Comparison of ENCODE assay signal across 28 cellular contexts in genomic region chr7:6495597-6496262, GRCh38. TPM values are rescaled to one million over a fixed set of nuclear protein-coding genes. Genes with fewer than 3 reads are reported as not detected.
DNase-seq lines count a peak whose midpoint lies in the region; ATAC-seq, FAIRE-seq and TF ChIP-seq lines count a peak whose summit lies in the region.
"Had no signal": no experiment of that assay in that cellular context is flagged by ENCODE, and none has a peak within 500 bp of the region (broad histone marks: within the 10 kb centered on the region; RNA-seq: fewer than 3 reads in every experiment).

No MANE protein-coding gene starts in this region.

- DNase-seq in AG20443 (ENCODE audit: low spot score) (peak; percentile 56), PC-3 (peak; percentile 16), bronchial epithelial cell (ENCODE audit: low read depth) (peak; percentile 37), mesenchymal stem cell (peak; percentile 42), 8988T (no peak), NCI-H2107 treated with DMSO at 0.1 percent for 48 hours (lab: John Stamatoyannopoulos, UW; ENCODE audit: unreplicated experiment) (no peak), esophagus muscularis mucosa (ENCODE audit: extremely low spot score) (no peak)
- no peak for DNase-seq in CD4-positive, alpha-beta memory T cell
- DNase-seq: ACHN; activated CD8-positive, alpha-beta memory T cell treated with anti-CD3 and anti-CD28 coated beads for 24 hours; activated effector memory CD4-positive, alpha-beta T cell treated with anti-CD3 and anti-CD28 coated beads, Interleukin-2, amount 50 U/mL, for 16 hours; C1 segment of cervical spinal cord; Calu3; dorsolateral prefrontal cortex; kidney glomerular epithelial cell; NCI-H1092; NCI-H187; NCI-H2171 treated with DMSO at 0.1 percent for 48 hours; NCI-H524 treated with DMSO at 0.1 percent for 48 hours; SIG-M5; spleen; transverse colon had no signal

- BruUV-seq in PC-3 (replicated peaks; lab: Mats Ljungman, UMichigan), result no TSS peak

- H2AFZ ChIP-seq in PC-3 (ENCODE audit: low read length), result no peak overlapping the region
- H2AFZ ChIP-seq in mesenchymal stem cell (ENCODE audit: low read depth, low read length), result no peak overlapping the region

- H3K27me3 ChIP-seq in PC-3 (ENCODE audit: low read length) (no peaks in the 10 kb centered on the region), bronchial epithelial cell (ENCODE audit: control insufficient read depth, insufficient read depth, low read length) (peaks cover 2% of the 10 kb centered on the region), mesenchymal stem cell (ENCODE audit: control insufficient read depth in 1 of 2, insufficient read depth in 1 of 2, low read length in 2 of 2) (peaks cover 13 to 18% of the 10 kb centered on the region in 2 experiments), esophagus muscularis mucosa (no peaks in the 10 kb centered on the region)
- no peaks in the 10 kb centered on the region for H3K27me3 ChIP-seq in CD4-positive, alpha-beta memory T cell (ENCODE audit: insufficient read depth, low read length)
- H3K27me3 ChIP-seq: dorsolateral prefrontal cortex, spleen, transverse colon had no signal

- H3K4me2 ChIP-seq in PC-3 (ENCODE audit: low read length), result no peak overlapping the region
- H3K4me2 ChIP-seq in mesenchymal stem cell (ENCODE audit: low read length, poor library complexity, severe bottlenecking), result no peak overlapping the region

- H4K91ac ChIP-seq in mesenchymal stem cell (ENCODE audit: low read length), result no peak overlapping the region

- CTCF ChIA-PET in PC-3 (lab: Charles Lee), result no interaction called here
- CTCF ChIA-PET in CD4-positive, alpha-beta memory T cell (lab: Charles Lee; ENCODE audit: partially characterized antibody), result interaction anchor here (1.1 kb wide), 1 partner anchor 19 kb away, joined by 3 read pairs; no protein-coding TSS in a partner anchor

- H3K4me1 ChIP-seq in PC-3 (ENCODE audit: insufficient read depth, low read length) (no peaks in the 10 kb centered on the region), mesenchymal stem cell (ENCODE audit: control insufficient read depth, insufficient read depth, low read depth, low read length) (no peaks in the 10 kb centered on the region), esophagus muscularis mucosa (no peaks in the 10 kb centered on the region)
- H3K4me1 ChIP-seq in CD4-positive, alpha-beta memory T cell (ENCODE audit: insufficient read depth, low read length), result no peaks in the 10 kb centered on the region
- H3K4me1 ChIP-seq: transverse colon had no signal

- intact Hi-C loops in PC-3 (cut with micrococcal nuclease), result no loop called here
- intact Hi-C loops in CD4-positive, alpha-beta memory T cell (cut with micrococcal nuclease), result no loop called here
- intact Hi-C loops in esophagus muscularis mucosa (cut with DNase I), result no loop called here

- H2AK5ac ChIP-seq in mesenchymal stem cell (ENCODE audit: low read length, severe bottlenecking), result no peak overlapping the region

- H3K36me3 Mint-ChIP-seq in CD4-positive, alpha-beta memory T cell, result no peaks in the 10 kb centered on the region

- peak; percentile 35 for ATAC-seq in PC-3
- ATAC-seq: GM12878, HepG2, Panc1 had no signal

- H3K79me2 ChIP-seq in PC-3 (ENCODE audit: low read length), result no peaks in the 10 kb centered on the region

- POLR2A ChIA-PET in PC-3 (lab: Charles Lee; ENCODE audit: unreplicated experiment), result no interaction called here
- POLR2A ChIA-PET in CD4-positive, alpha-beta memory T cell (lab: Charles Lee; ENCODE audit: partially characterized antibody), result interaction anchor here (0.6 kb wide), 1 partner anchor 47 kb away, joined by 8 read pairs; no protein-coding TSS in a partner anchor

- H3K9ac ChIP-seq in PC-3 (ENCODE audit: low read length), result no peak overlapping the region
- no peak overlapping the region for H3K9ac ChIP-seq in mesenchymal stem cell (ENCODE audit: low read length)

- H3K79me1 ChIP-seq in mesenchymal stem cell (replicated peaks; ENCODE audit: low read length, poor library complexity, severe bottlenecking), result no peaks in the 10 kb centered on the region

- H2BK15ac ChIP-seq in mesenchymal stem cell (ENCODE audit: low read depth, poor library complexity, severe bottlenecking), result no peak overlapping the region

- H2BK120ac ChIP-seq in mesenchymal stem cell (ENCODE audit: low read depth, low read length), result no peak overlapping the region

- 74% methylated on average over 3 of the region's 6 CpGs for WGBS in mesenchymal stem cell
- WGBS in esophagus muscularis mucosa, result 94% methylated on average over 6 of the region's 6 CpGs

- no peak for TF ChIP-seq EP300 in esophagus muscularis mucosa (IDR thresholded peaks at IDR 0.05)

- H2BK12ac ChIP-seq in mesenchymal stem cell (ENCODE audit: low read length in 2 of 2), result no peak overlapping the region

- H3K4me3 ChIP-seq in PC-3 (ENCODE audit: low read length) (no peak overlapping the region), bronchial epithelial cell (ENCODE audit: low read depth, low read length) (no peak overlapping the region), mesenchymal stem cell (ENCODE audit: insufficient read depth in 1 of 2, low read depth in 1 of 2, low read length in 2 of 2) (no peak overlapping the region), esophagus muscularis mucosa (no peak overlapping the region)
- no peak overlapping the region for H3K4me3 ChIP-seq in CD4-positive, alpha-beta memory T cell (ENCODE audit: low read length in 2 of 2)
- H3K4me3 ChIP-seq: dorsolateral prefrontal cortex, GM12878, lung, spleen, transverse colon had no signal

- H3K4ac ChIP-seq in mesenchymal stem cell (ENCODE audit: low read depth in 1 of 2, low read length in 2 of 2), result no peak overlapping the region

- no peak overlapping the region for H2BK5ac ChIP-seq in mesenchymal stem cell (ENCODE audit: low read depth, low read length, poor library complexity, severe bottlenecking)

- no peaks in the 10 kb centered on the region for H3K4me1 Mint-ChIP-seq in CD4-positive, alpha-beta memory T cell
- H3K4me1 Mint-ChIP-seq: nephron had no signal

- no peak for TF ChIP-seq CTCF in PC-3 (conservative IDR thresholded peaks at IDR 0.05; ENCODE audit: low read depth, low read length)
- no peak for TF ChIP-seq CTCF in bronchial epithelial cell (IDR thresholded peaks at IDR 0.05; ENCODE audit: insufficient read depth, low read length, severe bottlenecking)
- no peak for TF ChIP-seq CTCF in esophagus muscularis mucosa (IDR thresholded peaks at IDR 0.05)

- H3K27me3 Mint-ChIP-seq in CD4-positive, alpha-beta memory T cell, result no peaks in the 10 kb centered on the region

- H3K9me3 ChIP-seq in PC-3 (ENCODE audit: low read length), result no peaks in the 10 kb centered on the region
- no peaks in the 10 kb centered on the region for H3K9me3 ChIP-seq in mesenchymal stem cell (ENCODE audit: control insufficient read depth, low read length)
- H3K9me3 ChIP-seq in CD4-positive, alpha-beta memory T cell (ENCODE audit: control insufficient read depth in 1 of 2, low read length in 2 of 2), result no peaks in the 10 kb centered on the region
- no peaks in the 10 kb centered on the region for H3K9me3 ChIP-seq in esophagus muscularis mucosa
- H3K9me3 ChIP-seq: spleen, transverse colon had no signal

- no peaks in the 10 kb centered on the region for H3F3A ChIP-seq in PC-3 (ENCODE audit: low read length, unreplicated experiment)

- TF ChIP-seq POLR2A in esophagus muscularis mucosa (IDR thresholded peaks at IDR 0.05; ENCODE audit: low read depth), result no peak

- no peaks in the 10 kb centered on the region for H4K20me1 ChIP-seq in PC-3 (ENCODE audit: low read length)

- H4K8ac ChIP-seq in mesenchymal stem cell (ENCODE audit: low read length), result no peak overlapping the region

- H3K4me3 Mint-ChIP-seq in CD4-positive, alpha-beta memory T cell, result no peak overlapping the region
- H3K4me3 Mint-ChIP-seq: nephron had no signal

- H3K9me2 ChIP-seq in PC-3 (replicated peaks; ENCODE audit: low read length), result no peaks in the 10 kb centered on the region

- H3K36me3 ChIP-seq in PC-3 (ENCODE audit: low read depth, low read length), result no peaks in the 10 kb centered on the region
- no peaks in the 10 kb centered on the region for H3K36me3 ChIP-seq in bronchial epithelial cell (ENCODE audit: control insufficient read depth, insufficient read depth, low read length)
- no peaks in the 10 kb centered on the region for H3K36me3 ChIP-seq in mesenchymal stem cell (ENCODE audit: control insufficient read depth in 1 of 2, insufficient read depth in 2 of 2, low read depth in 1 of 2, low read length in 2 of 2)
- H3K36me3 ChIP-seq in CD4-positive, alpha-beta memory T cell (ENCODE audit: insufficient read depth, low read length), result no peaks in the 10 kb centered on the region
- H3K36me3 ChIP-seq in esophagus muscularis mucosa, result no peaks in the 10 kb centered on the region
- H3K36me3 ChIP-seq: spleen, transverse colon had no signal

- no peak overlapping the region for H3K14ac ChIP-seq in mesenchymal stem cell (ENCODE audit: low read length in 2 of 2)

- no peak overlapping the region for H3K27ac Mint-ChIP-seq in CD4-positive, alpha-beta memory T cell
- H3K27ac Mint-ChIP-seq: nephron had no signal

- no peaks in the 10 kb centered on the region for H3K9me3 Mint-ChIP-seq in CD4-positive, alpha-beta memory T cell

- no peak overlapping the region for H3K27ac ChIP-seq in PC-3 (ENCODE audit: low read length)
- H3K27ac ChIP-seq in mesenchymal stem cell (ENCODE audit: low read length, poor library complexity, severe bottlenecking), result no peak overlapping the region
- no peak overlapping the region for H3K27ac ChIP-seq in CD4-positive, alpha-beta memory T cell (ENCODE audit: low read depth, low read length)
- no peak overlapping the region for H3K27ac ChIP-seq in esophagus muscularis mucosa (replicated peaks in 1 of 4)
- H3K27ac ChIP-seq: dorsolateral prefrontal cortex, spleen, transverse colon had no signal

- H3K23ac ChIP-seq in mesenchymal stem cell (ENCODE audit: low read length in 2 of 2), result no peak overlapping the region

- H3K18ac ChIP-seq in mesenchymal stem cell (ENCODE audit: low read depth in 1 of 2, low read length in 2 of 2), result no peak overlapping the region

- no peak for FAIRE-seq in bronchial epithelial cell (lab: Jason Lieb, UNC)
- FAIRE-seq: GM12878, HepG2 had no signal

RNA-seq across cellular contexts. Expression of gene KDELR2, which starts 11.8 kb away (rescaled TPM):
- 107 and 109 TPM in 2 replicates for total RNA-seq in PC-3 (2014; rRNA removed)
- total RNA-seq in bronchial epithelial cell, result 72.1 and 90.6 TPM in 2 replicates
- 287 TPM for polyA plus RNA-seq in mesenchymal stem cell (2013, experiment 1 of 2)
- polyA plus RNA-seq in mesenchymal stem cell (2013, experiment 2 of 2), result 303 TPM
- total RNA-seq in CD4-positive, alpha-beta memory T cell, result 10 to 100 TPM; 41.1 to 46.4 TPM
- polyA plus RNA-seq in CD4-positive, alpha-beta memory T cell, result 10 to 100 TPM; 51.6 to 54.3 TPM
- 10 to 100 TPM; 53.7 to 68.2 (median 55.3) TPM for total RNA-seq in esophagus muscularis mucosa

RNA-seq across cellular contexts. Expression of gene DAGLB, which starts 48.0 kb away (rescaled TPM):
- total RNA-seq in PC-3 (2014; rRNA removed) (23.4 and 34.5 TPM in 2 replicates), bronchial epithelial cell (22.5 and 27.1 TPM in 2 replicates), esophagus muscularis mucosa (10 to 100 TPM in 3 of 4 donors, 1 to 10 TPM in 1; 9.8 to 14.6 (median 12.0) TPM)
- 6.1 TPM for polyA plus RNA-seq in mesenchymal stem cell (2013, experiment 1 of 2)
- 6.4 TPM for polyA plus RNA-seq in mesenchymal stem cell (2013, experiment 2 of 2)
- 10 to 100 TPM; 36.4 to 37.0 TPM for total RNA-seq in CD4-positive, alpha-beta memory T cell
- polyA plus RNA-seq in CD4-positive, alpha-beta memory T cell, result 10 to 100 TPM in 1 of 2 donors, 1 to 10 TPM in 1; 5.3 to 12.7 TPM

RNA-seq across cellular contexts. Expression of gene GRID2IP, which starts 55.5 kb away (rescaled TPM):
- total RNA-seq in PC-3 (2014; rRNA removed), result not detected in 2 replicates
- 0.26 TPM in 2 replicates for total RNA-seq in bronchial epithelial cell
- not detected for polyA plus RNA-seq in mesenchymal stem cell (2013, experiment 1 of 2)
- 0.01 TPM for polyA plus RNA-seq in mesenchymal stem cell (2013, experiment 2 of 2)
- under 1 TPM; 0.47 to 0.81 TPM for total RNA-seq in CD4-positive, alpha-beta memory T cell
- under 1 TPM; 0.04 to 0.10 TPM for polyA plus RNA-seq in CD4-positive, alpha-beta memory T cell
- total RNA-seq in esophagus muscularis mucosa, result not detected
- total RNA-seq: GM12878, H4, HepG2 had no signal
- polyA plus RNA-seq: GM12878 had no signal

Comparison
In these comparisons a context has a peak if more than half of its experiments do, and no peak if none do; other contexts are left out.
1. DNase-seq: peak in AG20443 (single experiment), PC-3 (single experiment), bronchial epithelial cell (single experiment) and mesenchymal stem cell (single experiment); none in CD4-positive, alpha-beta memory T cell (0 of 5), 8988T (single experiment), NCI-H2107 treated with DMSO at 0.1 percent for 48 hours (single experiment) and esophagus muscularis mucosa (single experiment).